ENCODE assay signal across 9 cellular contexts in genomic region chr17:48545022-48545376, GRCh38. TPM values are rescaled to one million over a fixed set of nuclear protein-coding genes. Genes with fewer than 3 reads are reported as not detected.
DNase-seq lines count a peak whose midpoint lies in the region; ATAC-seq and TF ChIP-seq lines count a peak whose summit lies in the region.
"Had no signal": no experiment of that assay in that cellular context is flagged by ENCODE, and none has a peak within 500 bp of the region (broad histone marks: within the 10 kb centered on the region; RNA-seq: fewer than 3 reads in every experiment).

Gene HOXB2, minus strand, starts transcription at chr17:48545109. Its CDS starts 198 bp downstream, at chr17:48544911.

- POLR2A ChIA-PET in CD8-positive, alpha-beta T cell (lab: Charles Lee): no interaction called here

- H2BK15ac ChIP-seq in mesenchymal stem cell (ENCODE audit: low read depth, poor library complexity, severe bottlenecking): no peak within 1 kb of the TSS

- in situ Hi-C loops in T47D (cut with HindIII; ENCODE audit: low pct_unique_long_range_greater_than_20kb, low sequenced_read_pairs): no loop called here

- H4K8ac ChIP-seq in mesenchymal stem cell (ENCODE audit: low read length): peak within 1 kb of the TSS; percentile 13

- H3K79me1 ChIP-seq in mesenchymal stem cell (replicated peaks; ENCODE audit: low read length, poor library complexity, severe bottlenecking): no peaks in the 10 kb centered on the region

- peak within 1 kb of the TSS; percentile 89 for H3K4me3 Mint-ChIP-seq in CD8-positive, alpha-beta T cell

- H3K14ac ChIP-seq in mesenchymal stem cell (ENCODE audit: low read length in 2 of 2): peak within 1 kb of the TSS; percentile 38 to 68

- H3K27me3 ChIP-seq in CD8-positive, alpha-beta T cell (ENCODE audit: insufficient read depth, low read length): no peaks in the 10 kb centered on the region
- H3K27me3 ChIP-seq in mesenchymal stem cell (ENCODE audit: control insufficient read depth in 1 of 2, insufficient read depth in 1 of 2, low read length in 2 of 2): no peaks in the 10 kb centered on the region

- no peak for DNase-seq in CD8-positive, alpha-beta T cell
- DNase-seq in NCI-H1694 (lab: John Stamatoyannopoulos, UW): peak; percentile 23
- DNase-seq in T47D (ENCODE audit: low read depth in 1 of 2, low spot score in 1 of 2): peak; percentile 67 to 78
- DNase-seq in mesenchymal stem cell: peak; percentile 87
- DNase-seq in ureter (ENCODE audit: low spot score): no peak
- no peak for DNase-seq in T-helper 9 cell
- DNase-seq in activated CD4-positive, CD25-positive, alpha-beta regulatory T cell treated with anti-CD3 and anti-CD28 coated beads, Interleukin-2, amount 50 U/mL, for 72 hours: no peak

- peak within 1 kb of the TSS; percentile 22 to 97 for H2BK12ac ChIP-seq in mesenchymal stem cell (ENCODE audit: low read length in 2 of 2)

- peak within 1 kb of the TSS; percentile 92 for H3K27ac Mint-ChIP-seq in CD8-positive, alpha-beta T cell

- H2BK120ac ChIP-seq in mesenchymal stem cell (ENCODE audit: low read depth, low read length): peak within 1 kb of the TSS; percentile 89

- H4K91ac ChIP-seq in mesenchymal stem cell (ENCODE audit: low read length): peak within 1 kb of the TSS; percentile 65

- H3K4me2 ChIP-seq in mesenchymal stem cell (ENCODE audit: low read length, poor library complexity, severe bottlenecking): peak within 1 kb of the TSS; percentile 9

- H3K4me1 Mint-ChIP-seq in CD8-positive, alpha-beta T cell (ENCODE audit: low read depth): peaks cover 55% of the 10 kb centered on the region

- H3K9me3 Mint-ChIP-seq in CD8-positive, alpha-beta T cell: no peaks in the 10 kb centered on the region

- H3K36me3 Mint-ChIP-seq in CD8-positive, alpha-beta T cell: peaks cover 26% of the 10 kb centered on the region

- H3K27me3 Mint-ChIP-seq in CD8-positive, alpha-beta T cell (ENCODE audit: low read depth): no peaks in the 10 kb centered on the region

- H3K4me3 ChIP-seq in CD8-positive, alpha-beta T cell (ENCODE audit: low read depth, low read length): peak within 1 kb of the TSS; percentile 80
- H3K4me3 ChIP-seq in mesenchymal stem cell (ENCODE audit: insufficient read depth in 1 of 2, low read depth in 1 of 2, low read length in 2 of 2): peak within 1 kb of the TSS; percentile 73 to 97

- peak within 1 kb of the TSS; percentile 49 for H3K27ac ChIP-seq in CD8-positive, alpha-beta T cell (ENCODE audit: low read depth, low read length)
- H3K27ac ChIP-seq in mesenchymal stem cell (ENCODE audit: low read length, poor library complexity, severe bottlenecking): peak within 1 kb of the TSS; percentile 99

- CTCF ChIA-PET in CD8-positive, alpha-beta T cell (lab: Charles Lee): no interaction called here

- H3K4ac ChIP-seq in mesenchymal stem cell (ENCODE audit: low read depth in 1 of 2, low read length in 2 of 2): peak within 1 kb of the TSS; percentile 90 to 97

- intact Hi-C loops in CD8-positive, alpha-beta T cell (cut with DNase I, micrococcal nuclease): loop anchor here (2.0 kb wide), 2 partner anchors 32 to 34 kb away; no protein-coding TSS in a partner anchor

- H3K4me1 ChIP-seq in CD8-positive, alpha-beta T cell (ENCODE audit: insufficient read depth, low read length): peaks cover 48% of the 10 kb centered on the region
- peaks cover 18% of the 10 kb centered on the region for H3K4me1 ChIP-seq in mesenchymal stem cell (ENCODE audit: control insufficient read depth, insufficient read depth, low read depth, low read length)

- H2BK5ac ChIP-seq in mesenchymal stem cell (ENCODE audit: low read depth, low read length, poor library complexity, severe bottlenecking): peak within 1 kb of the TSS; percentile 97

- H3K36me3 ChIP-seq in CD8-positive, alpha-beta T cell (ENCODE audit: insufficient read depth, low read length): no peaks in the 10 kb centered on the region
- peaks cover 19 to 29% of the 10 kb centered on the region in 2 experiments for H3K36me3 ChIP-seq in mesenchymal stem cell (ENCODE audit: control insufficient read depth in 1 of 2, insufficient read depth in 2 of 2, low read depth in 1 of 2, low read length in 2 of 2)

- peak within 1 kb of the TSS in 1 of 2 experiments; percentile 96 for H3K23ac ChIP-seq in mesenchymal stem cell (ENCODE audit: low read length in 2 of 2)

- no peak within 1 kb of the TSS for H2AFZ ChIP-seq in mesenchymal stem cell (ENCODE audit: low read depth, low read length)

- H3K9ac ChIP-seq in mesenchymal stem cell (ENCODE audit: low read length): peak within 1 kb of the TSS; percentile 100

- 4% methylated on average over 9 of the region's 12 CpGs for WGBS in mesenchymal stem cell

- H2AK5ac ChIP-seq in mesenchymal stem cell (ENCODE audit: low read length, severe bottlenecking): peak within 1 kb of the TSS; percentile 93

- no peak for TF ChIP-seq CTCF in CD8-positive, alpha-beta T cell (IDR thresholded peaks at IDR 0.05)

- no peaks in the 10 kb centered on the region for H3K9me3 ChIP-seq in CD8-positive, alpha-beta T cell (ENCODE audit: low read length)
- H3K9me3 ChIP-seq in mesenchymal stem cell (ENCODE audit: control insufficient read depth, low read length): no peaks in the 10 kb centered on the region

- H3K18ac ChIP-seq in mesenchymal stem cell (ENCODE audit: low read depth in 1 of 2, low read length in 2 of 2): peak within 1 kb of the TSS; percentile 96 to 97

- no peak for ATAC-seq in CD8-positive, alpha-beta T cell
- ATAC-seq in GM21367 (IDR thresholded peaks at IDR 0.05; ENCODE audit: unreplicated experiment): no peak

RNA-seq across cellular contexts. Expression of gene HOXB2, which starts in this region (rescaled TPM):
- 10 to 100 TPM; 13.7 to 15.0 TPM for total RNA-seq in CD8-positive, alpha-beta T cell
- 51.3 TPM for polyA plus RNA-seq in mesenchymal stem cell (2013, experiment 1 of 2)
- polyA plus RNA-seq in mesenchymal stem cell (2013, experiment 2 of 2): 53.0 TPM
- total RNA-seq in ureter: 50.7 TPM
- polyA plus RNA-seq: neural cell had no signal

Comparison
In these comparisons a context has a peak if more than half of its experiments do, and no peak if none do; other contexts are left out.
1. DNase-seq: peak in NCI-H1694 (single experiment), T47D (2 of 2) and mesenchymal stem cell (single experiment); none in CD8-positive, alpha-beta T cell (0 of 7), ureter (single experiment), T-helper 9 cell (single experiment) and activated CD4-positive, CD25-positive, alpha-beta regulatory T cell treated with anti-CD3 and anti-CD28 coated beads, Interleukin-2, amount 50 U/mL, for 72 hours (single experiment).